In the genomic region with DNA sequence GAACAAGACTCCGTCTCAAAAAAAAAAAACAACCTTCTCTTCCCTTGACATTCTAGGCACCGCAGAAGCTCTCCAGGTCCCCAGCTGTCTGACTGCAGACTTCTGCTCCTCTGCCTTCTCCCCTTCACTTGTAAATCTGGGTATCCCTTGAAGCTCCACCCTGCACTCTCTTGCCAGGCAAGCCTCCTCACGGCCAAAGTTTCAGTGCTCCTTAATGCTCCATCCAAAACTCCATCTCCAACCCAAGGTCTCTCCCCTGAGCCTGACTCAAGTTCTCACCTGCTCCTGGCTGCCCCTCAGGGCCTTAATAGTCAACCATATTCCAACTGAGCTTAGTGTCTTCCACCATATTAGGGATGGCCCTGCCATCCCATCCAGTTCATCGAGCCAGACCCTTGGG, we compare ENCODE assay signal across 1 cellular context.
TF ChIP-seq lines count a peak whose summit lies in the region.

No MANE protein-coding gene starts in this region.

TF ChIP-seq in IMR-90, 13 proteins besides CTCF, POLR2A, EP300 and RAD21:
- TF ChIP-seq MAFK (IDR thresholded peaks at IDR 0.05; ENCODE audit: low read depth, low read length), result no peak
- TF ChIP-seq FOS (IDR thresholded peaks at IDR 0.05; ENCODE audit: low read depth, low read length), result no peak
- no peak for TF ChIP-seq MXI1 (IDR thresholded peaks at IDR 0.05; ENCODE audit: borderline replicate concordance, low read depth, low read length)
- TF ChIP-seq CEBPB (IDR thresholded peaks at IDR 0.05; ENCODE audit: low read depth, low read length), result no peak
- TF ChIP-seq RCOR1 (IDR thresholded peaks at IDR 0.05; ENCODE audit: insufficient replicate concordance, low read length), result no peak
- no peak for TF ChIP-seq MAZ (IDR thresholded peaks at IDR 0.05; ENCODE audit: borderline replicate concordance, low read depth, low read length)
- TF ChIP-seq, protein P1, sequence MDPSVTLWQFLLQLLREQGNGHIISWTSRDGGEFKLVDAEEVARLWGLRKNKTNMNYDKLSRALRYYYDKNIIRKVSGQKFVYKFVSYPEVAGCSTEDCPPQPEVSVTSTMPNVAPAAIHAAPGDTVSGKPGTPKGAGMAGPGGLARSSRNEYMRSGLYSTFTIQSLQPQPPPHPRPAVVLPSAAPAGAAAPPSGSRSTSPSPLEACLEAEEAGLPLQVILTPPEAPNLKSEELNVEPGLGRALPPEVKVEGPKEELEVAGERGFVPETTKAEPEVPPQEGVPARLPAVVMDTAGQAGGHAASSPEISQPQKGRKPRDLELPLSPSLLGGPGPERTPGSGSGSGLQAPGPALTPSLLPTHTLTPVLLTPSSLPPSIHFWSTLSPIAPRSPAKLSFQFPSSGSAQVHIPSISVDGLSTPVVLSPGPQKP (IDR thresholded peaks at IDR 0.05; ENCODE audit: borderline replicate concordance, low read depth, low read length), result no peak
- no peak for TF ChIP-seq SMC3 (IDR thresholded peaks at IDR 0.05; ENCODE audit: low read depth, low read length)
